Comparison of ENCODE assay signal across 8 cellular contexts in the genomic region with DNA sequence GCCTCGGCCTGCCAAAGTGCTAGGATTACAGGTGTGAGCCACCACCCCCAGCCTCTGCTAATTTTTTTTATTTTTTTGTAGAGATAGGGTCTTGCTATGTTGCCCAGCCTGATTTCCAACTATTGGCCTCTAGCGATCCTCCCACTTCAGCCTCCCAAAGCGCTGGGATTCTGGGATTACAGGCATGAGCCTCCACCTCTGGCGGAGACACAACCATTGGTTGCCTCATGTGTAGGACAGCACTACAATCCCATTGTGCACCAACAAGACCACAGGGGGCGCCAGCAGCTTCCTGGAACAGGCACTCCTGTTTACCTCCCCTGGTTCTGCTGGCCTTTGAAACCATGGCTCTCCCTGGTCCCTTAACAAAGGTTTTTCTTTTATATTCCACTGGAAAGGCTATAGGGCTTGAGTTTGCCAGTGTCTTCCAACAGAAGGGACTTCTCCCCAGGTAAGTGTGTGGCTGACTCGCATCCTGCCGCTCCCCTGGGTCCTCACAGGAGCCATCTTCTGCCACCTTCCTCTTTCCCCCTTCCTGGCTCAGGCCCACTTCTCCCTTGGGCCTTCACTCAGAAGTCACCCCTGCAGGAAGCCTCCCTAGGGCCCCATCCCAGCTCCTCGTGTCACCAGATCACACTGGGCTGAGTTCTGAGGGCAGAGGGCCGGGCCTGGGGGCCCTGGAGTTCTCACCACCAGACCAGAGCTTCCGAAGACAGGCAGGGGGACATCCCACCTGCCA. TPM values are rescaled to one million over a fixed set of nuclear protein-coding genes. Genes with fewer than 3 reads are reported as not detected.
DNase-seq lines count a peak whose midpoint lies in the region; ATAC-seq and TF ChIP-seq lines count a peak whose summit lies in the region.

No MANE protein-coding gene starts in this region.

- POLR2A ChIA-PET in naive thymus-derived CD4-positive, alpha-beta T cell (lab: Charles Lee), result no interaction called here

- peak overlapping the region; percentile 38 for H3K4me3 Mint-ChIP-seq in activated CD8-positive, alpha-beta memory T cell treated with anti-CD3 and anti-CD28 coated beads, Interleukin-2, amount 10 ng/mL, durations not matched to agents 7 days and 5 days
- H3K4me3 Mint-ChIP-seq in endodermal cell, result no peak overlapping the region
- H3K4me3 Mint-ChIP-seq in naive thymus-derived CD4-positive, alpha-beta T cell, result peak overlapping the region in 9 of 10 donors; percentile 29 to 80 (median 53)

- H3K4me3 ChIP-seq in endodermal cell (ENCODE audit: low read length), result no peak overlapping the region
- no peak overlapping the region for H3K4me3 ChIP-seq in naive thymus-derived CD4-positive, alpha-beta T cell (ENCODE audit: low read length)

- peak; percentile 81 for DNase-seq in activated CD8-positive, alpha-beta memory T cell treated with anti-CD3 and anti-CD28 coated beads, Interleukin-2, amount 10 ng/mL, durations not matched to agents 7 days and 5 days
- DNase-seq in activated CD8-positive, alpha-beta memory T cell treated with anti-CD3 and anti-CD28 coated beads for 24 hours, result no peak
- peak; percentile 18 for DNase-seq in NCI-H1105 treated with DMSO at 0.1 percent for 48 hours (lab: John Stamatoyannopoulos, UW)
- peak; percentile 79 for DNase-seq in UCSD-AML1 (lab: John Stamatoyannopoulos, UW; ENCODE audit: unreplicated experiment)
- DNase-seq in endodermal cell, result peak; percentile 95
- peak in 4 of 9 donors; percentile 7 to 51 (median 15) for DNase-seq in naive thymus-derived CD4-positive, alpha-beta T cell
- DNase-seq in NCI-H187 treated with DMSO at 0.1 percent for 48 hours (lab: John Stamatoyannopoulos, UW), result no peak

- H3K9me3 ChIP-seq in endodermal cell (ENCODE audit: control insufficient read depth, low read length), result no peaks in the 10 kb centered on the region
- no peaks in the 10 kb centered on the region for H3K9me3 ChIP-seq in naive thymus-derived CD4-positive, alpha-beta T cell (ENCODE audit: control insufficient read depth in 2 of 3, low read length in 3 of 3)

- CTCF ChIA-PET in activated CD8-positive, alpha-beta memory T cell treated with anti-CD3 and anti-CD28 coated beads, Interleukin-2, amount 10 ng/mL, durations not matched to agents 7 days and 5 days (lab: Charles Lee), result interaction anchor here (0.6 to 3.5 kb wide), 16 partner anchors 7 to 232 kb away, joined by 3 to 23 read pairs (median 5); partner anchors contain the start of genes DSN1 and RAB5IF
- CTCF ChIA-PET in naive thymus-derived CD4-positive, alpha-beta T cell (lab: Charles Lee), result interaction anchor here (0.5 to 1.4 kb wide), 2 partner anchors 20 to 22 kb away, joined by 3 read pairs; no protein-coding TSS in a partner anchor

- peak; percentile 80 for TF ChIP-seq CTCF in endodermal cell (conservative IDR thresholded peaks at IDR 0.05)

- peaks cover 12% of the 10 kb centered on the region for H3K36me3 ChIP-seq in endodermal cell (ENCODE audit: control insufficient read depth, insufficient read depth, low read length)
- no peaks in the 10 kb centered on the region for H3K36me3 ChIP-seq in naive thymus-derived CD4-positive, alpha-beta T cell (ENCODE audit: control insufficient read depth in 2 of 3, insufficient read depth in 3 of 3, low read length in 3 of 3)

- H3K4me1 Mint-ChIP-seq in activated CD8-positive, alpha-beta memory T cell treated with anti-CD3 and anti-CD28 coated beads, Interleukin-2, amount 10 ng/mL, durations not matched to agents 7 days and 5 days, result peaks cover 29% of the 10 kb centered on the region
- peaks cover 4% of the 10 kb centered on the region for H3K4me1 Mint-ChIP-seq in endodermal cell
- H3K4me1 Mint-ChIP-seq in naive thymus-derived CD4-positive, alpha-beta T cell, result peaks cover 10 to 35% (median 14%) of the 10 kb centered on the region in 7 donors

- no peaks in the 10 kb centered on the region for H3K36me3 Mint-ChIP-seq in activated CD8-positive, alpha-beta memory T cell treated with anti-CD3 and anti-CD28 coated beads, Interleukin-2, amount 10 ng/mL, durations not matched to agents 7 days and 5 days
- H3K36me3 Mint-ChIP-seq in endodermal cell (ENCODE audit: low read depth), result peaks cover 31% of the 10 kb centered on the region
- no peaks in the 10 kb centered on the region for H3K36me3 Mint-ChIP-seq in naive thymus-derived CD4-positive, alpha-beta T cell

- H3K4me1 ChIP-seq in endodermal cell (ENCODE audit: control insufficient read depth, insufficient read depth, low read length), result peaks cover 3% of the 10 kb centered on the region
- H3K4me1 ChIP-seq in naive thymus-derived CD4-positive, alpha-beta T cell (ENCODE audit: control insufficient read depth in 2 of 2, insufficient read depth in 2 of 2, low read length in 2 of 2), result peaks cover 5 to 9% of the 10 kb centered on the region in 2 donors

- H3K9ac ChIP-seq in endodermal cell (ENCODE audit: extremely low read depth, low read length, poor library complexity, severe bottlenecking), result no peak overlapping the region

- H3K27ac ChIP-seq in endodermal cell (ENCODE audit: low read depth, low read length), result peak overlapping the region; percentile 32
- no peak overlapping the region for H3K27ac ChIP-seq in naive thymus-derived CD4-positive, alpha-beta T cell (ENCODE audit: low read depth, low read length)

- H3K9me3 Mint-ChIP-seq in activated CD8-positive, alpha-beta memory T cell treated with anti-CD3 and anti-CD28 coated beads, Interleukin-2, amount 10 ng/mL, durations not matched to agents 7 days and 5 days (ENCODE audit: low read depth), result no peaks in the 10 kb centered on the region
- no peaks in the 10 kb centered on the region for H3K9me3 Mint-ChIP-seq in endodermal cell
- no peaks in the 10 kb centered on the region for H3K9me3 Mint-ChIP-seq in naive thymus-derived CD4-positive, alpha-beta T cell

- intact Hi-C loops in naive thymus-derived CD4-positive, alpha-beta T cell (cut with micrococcal nuclease), result no loop called here

- H3K27ac Mint-ChIP-seq in activated CD8-positive, alpha-beta memory T cell treated with anti-CD3 and anti-CD28 coated beads, Interleukin-2, amount 10 ng/mL, durations not matched to agents 7 days and 5 days, result peak overlapping the region; percentile 78
- peak overlapping the region; percentile 88 for H3K27ac Mint-ChIP-seq in endodermal cell
- H3K27ac Mint-ChIP-seq in naive thymus-derived CD4-positive, alpha-beta T cell, result peak overlapping the region in 3 of 9 donors; percentile 28 to 92 (median 69)

- no peaks in the 10 kb centered on the region for H3K27me3 ChIP-seq in endodermal cell (ENCODE audit: control insufficient read depth, insufficient read depth, low read length, poor library complexity, severe bottlenecking)
- no peaks in the 10 kb centered on the region for H3K27me3 ChIP-seq in naive thymus-derived CD4-positive, alpha-beta T cell (ENCODE audit: control insufficient read depth in 2 of 2, insufficient read depth in 2 of 2, low read length in 2 of 2)

- 88 to 91% methylated on average over 4 to 10 of the region's 10 CpGs for WGBS in endodermal cell (ENCODE audit: insufficient coverage in 1 of 2, insufficient read length in 1 of 2), 2 experiments

- no peaks in the 10 kb centered on the region for H3K27me3 Mint-ChIP-seq in activated CD8-positive, alpha-beta memory T cell treated with anti-CD3 and anti-CD28 coated beads, Interleukin-2, amount 10 ng/mL, durations not matched to agents 7 days and 5 days
- H3K27me3 Mint-ChIP-seq in endodermal cell (ENCODE audit: insufficient read depth), result no peaks in the 10 kb centered on the region
- no peaks in the 10 kb centered on the region for H3K27me3 Mint-ChIP-seq in naive thymus-derived CD4-positive, alpha-beta T cell

- no peak for ATAC-seq in activated CD8-positive, alpha-beta memory T cell treated with anti-CD3 and anti-CD28 coated beads, Interleukin-2, amount 10 ng/mL, durations not matched to agents 7 days and 5 days
- no peak for ATAC-seq in naive thymus-derived CD4-positive, alpha-beta T cell
- ATAC-seq in GM19467 (IDR thresholded peaks at IDR 0.05; ENCODE audit: unreplicated experiment), result no peak

RNA-seq across cellular contexts. Expression of gene TLDC2, which starts 39.2 kb away (rescaled TPM):
- total RNA-seq in activated CD8-positive, alpha-beta memory T cell treated with anti-CD3 and anti-CD28 coated beads, Interleukin-2, amount 10 ng/mL, durations not matched to agents 7 days and 5 days, result not detected
- total RNA-seq in endodermal cell, result under 1 TPM; 0.18 to 0.24 TPM
- 0.36 TPM for polyA plus RNA-seq in endodermal cell (2013, experiment 1 of 2)
- 0.54 TPM for polyA plus RNA-seq in endodermal cell (2013, experiment 2 of 2)
- total RNA-seq in naive thymus-derived CD4-positive, alpha-beta T cell, result under 1 TPM in 2 of 5 experiments, not detected in 3; 0.42 to 0.49 TPM
- polyA plus RNA-seq in naive thymus-derived CD4-positive, alpha-beta T cell, result under 1 TPM; 0.37 to 0.38 TPM

Comparison
In these comparisons a context has a peak if more than half of its experiments do, and no peak if none do; other contexts are left out.
1. DNase-seq: peak in activated CD8-positive, alpha-beta memory T cell treated with anti-CD3 and anti-CD28 coated beads, Interleukin-2, amount 10 ng/mL, durations not matched to agents 7 days and 5 days (single experiment), NCI-H1105 treated with DMSO at 0.1 percent for 48 hours (single experiment), UCSD-AML1 (single experiment) and endodermal cell (single experiment); none in activated CD8-positive, alpha-beta memory T cell treated with anti-CD3 and anti-CD28 coated beads for 24 hours (single experiment) and NCI-H187 treated with DMSO at 0.1 percent for 48 hours (single experiment).